19 cellular contexts compared by ENCODE assay signal in the genomic region with DNA sequence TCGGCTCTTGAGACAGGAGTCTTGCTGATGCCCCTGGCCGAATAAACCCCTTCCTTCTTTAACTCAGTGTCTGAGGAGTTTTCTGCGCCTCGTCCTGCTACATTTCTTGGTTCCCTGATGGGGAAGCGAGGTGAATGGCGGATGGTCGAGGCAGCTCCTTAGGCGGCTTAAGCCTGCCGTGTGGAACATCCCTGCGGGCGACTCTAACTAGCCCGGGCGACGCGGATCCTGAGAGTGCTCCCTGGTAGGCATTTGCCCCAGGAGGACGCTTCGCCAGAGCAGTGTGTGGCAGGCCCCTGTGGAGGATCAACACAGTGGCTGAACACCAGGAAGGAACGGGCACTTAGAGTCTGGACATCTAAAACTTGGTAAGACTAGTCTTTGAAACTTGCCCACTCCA. TPM values are rescaled to one million over a fixed set of nuclear protein-coding genes. Genes with fewer than 3 reads are reported as not detected.
DNase-seq lines count a peak whose midpoint lies in the region; ATAC-seq, FAIRE-seq and TF ChIP-seq lines count a peak whose summit lies in the region.
"Had no signal": no experiment of that assay in that cellular context is flagged by ENCODE, and none has a peak within 500 bp of the region (broad histone marks: within the 10 kb centered on the region; RNA-seq: fewer than 3 reads in every experiment).

No MANE protein-coding gene starts in this region.

- no peak overlapping the region for H3K4ac ChIP-seq in neuronal stem cell (ENCODE audit: low read length)

- TF ChIP-seq CTCF in right lobe of liver (IDR thresholded peaks at IDR 0.05) (no peak), HepG2 (CRISPR knock-in tag; IDR thresholded peaks at IDR 0.05) (no peak), WTC11 (IDR thresholded peaks at IDR 0.05) (no peak), foreskin keratinocyte (conservative IDR thresholded peaks at IDR 0.05) (no peak)

- no peaks in the 10 kb centered on the region for H3K79me2 ChIP-seq in HepG2 (ENCODE audit: insufficient read depth, low read length)

- no peak overlapping the region for H2BK12ac ChIP-seq in neuronal stem cell (ENCODE audit: low read length)

- H3K4me3 Mint-ChIP-seq in WTC11, result no peak overlapping the region
- H3K4me3 Mint-ChIP-seq: CD4-positive, alpha-beta T cell; GM23338 had no signal

- H2AK5ac ChIP-seq in neuronal stem cell (ENCODE audit: low read depth, low read length), result no peak overlapping the region

- H3K27ac Mint-ChIP-seq in WTC11, result 0 out of 2 replicates have a peak overlapping the region, but pooled peaks have one; percentile 52
- H3K27ac Mint-ChIP-seq: CD4-positive, alpha-beta T cell had no signal

- H3K27me3 ChIP-seq in right lobe of liver, result no peaks in the 10 kb centered on the region
- no peaks in the 10 kb centered on the region for H3K27me3 ChIP-seq in HepG2 (ENCODE audit: control insufficient read depth in 1 of 2, insufficient read depth in 2 of 2, low read length in 2 of 2)
- H3K27me3 ChIP-seq in neuronal stem cell (ENCODE audit: control insufficient read depth in 3 of 3, insufficient read depth in 3 of 3, low read depth in 1 of 3, low read length in 3 of 3), result no peaks in the 10 kb centered on the region
- no peaks in the 10 kb centered on the region for H3K27me3 ChIP-seq in foreskin keratinocyte

- no peak overlapping the region for H3K4me2 ChIP-seq in HepG2 (ENCODE audit: low read depth, low read length)
- no peak overlapping the region for H3K4me2 ChIP-seq in neuronal stem cell (ENCODE audit: insufficient read depth, low read length, poor library complexity, severe bottlenecking)

- H2BK5ac ChIP-seq in neuronal stem cell (ENCODE audit: low read length), result peak overlapping the region; percentile 24

- H2BK120ac ChIP-seq in neuronal stem cell (ENCODE audit: low read depth, low read length), result no peak overlapping the region

- peak overlapping the region; percentile 43 for H2BK15ac ChIP-seq in neuronal stem cell (ENCODE audit: low read length)

- peaks cover 44% of the 10 kb centered on the region for H3K4me1 Mint-ChIP-seq in WTC11

- H3K4me3 ChIP-seq in right lobe of liver (no peak overlapping the region), HepG2 (replicated peaks in 1 of 3; ENCODE audit: insufficient read depth in 1 of 3, low read depth in 2 of 3, low read length in 3 of 3) (no peak overlapping the region), neuronal stem cell (ENCODE audit: low read length in 2 of 2) (no peak overlapping the region)
- H3K4me3 ChIP-seq: GM23338 had no signal

- no peak for FAIRE-seq in HepG2 (lab: Jason Lieb, UNC)
- FAIRE-seq: A204.1, D721Med, G401.6, GM12891, GM18507 had no signal

- H3K18ac ChIP-seq in neuronal stem cell (ENCODE audit: low read length), result no peak overlapping the region

- H4K91ac ChIP-seq in neuronal stem cell (ENCODE audit: low read depth, low read length, poor library complexity), result no peak overlapping the region

- peak overlapping the region; percentile 43 for H3K23ac ChIP-seq in neuronal stem cell (ENCODE audit: low read depth, low read length, poor library complexity)

- intact Hi-C loops in right lobe of liver (cut with DNase I), result no loop called here
- intact Hi-C loops in HepG2 (cut with micrococcal nuclease; ENCODE audit: unreplicated experiment), result no loop called here

- no peaks in the 10 kb centered on the region for H4K20me1 ChIP-seq in HepG2 (ENCODE audit: insufficient read depth, low read length)

- no peak overlapping the region for H3K9ac ChIP-seq in HepG2 (ENCODE audit: insufficient read depth, low read depth, low read length)
- no peak overlapping the region for H3K9ac ChIP-seq in neuronal stem cell (ENCODE audit: low read depth, low read length, poor library complexity)

- H2AFZ ChIP-seq in HepG2 (ENCODE audit: low read length) (no peak overlapping the region), neuronal stem cell (ENCODE audit: low read length) (no peak overlapping the region)
- H2AFZ ChIP-seq: GM23338 had no signal

- H3K79me1 ChIP-seq in neuronal stem cell (ENCODE audit: low read depth, low read length), result no peaks in the 10 kb centered on the region

- H3K4me1 ChIP-seq in right lobe of liver, result peaks cover 0 to 16% (median 1%) of the 10 kb centered on the region in 4 donors
- H3K4me1 ChIP-seq in HepG2 (ENCODE audit: insufficient read depth, low read length), result peaks cover 32% of the 10 kb centered on the region
- peaks cover 15 to 25% of the 10 kb centered on the region in 2 donors for H3K4me1 ChIP-seq in neuronal stem cell (ENCODE audit: control insufficient read depth in 2 of 2, insufficient read depth in 1 of 2, low read depth in 1 of 2, low read length in 2 of 2)
- H3K4me1 ChIP-seq in foreskin keratinocyte, result no peaks in the 10 kb centered on the region

- no peak for ATAC-seq in right lobe of liver
- no peak for ATAC-seq in HepG2
- ATAC-seq in WTC11, result no peak
- ATAC-seq in foreskin keratinocyte, result no peak
- ATAC-seq: GM23338, HCT116 had no signal

- TF ChIP-seq EP300 in HepG2 (IDR thresholded peaks at IDR 0.05; ENCODE audit: low read depth in 2 of 2, low read length in 2 of 2) (no peak), HepG2 (CRISPR knock-in tag; IDR thresholded peaks at IDR 0.05; ENCODE audit: borderline replicate concordance) (no peak)

- BruUV-seq in HepG2 (replicated peaks; lab: Mats Ljungman, UMichigan), result no TSS peak

- no peak overlapping the region for H4K8ac ChIP-seq in neuronal stem cell (ENCODE audit: low read depth, low read length)

- no peaks in the 10 kb centered on the region for H3K9me3 Mint-ChIP-seq in WTC11
- H3K9me3 Mint-ChIP-seq: CD4-positive, alpha-beta T cell had no signal

- 94% methylated on average over 12 of the region's 18 CpGs for WGBS in right lobe of liver (ENCODE audit: insufficient coverage, low coverage, low lambda C conversion rate, missing lambda C conversion rate)
- WGBS in HepG2 (ENCODE audit: low lambda C conversion rate), result 98% methylated on average over 18 of the region's 18 CpGs
- whole genome bisulfite sequencing in neuronal stem cell (ENCODE audit: extremely low coverage in 2 of 2, insufficient read length in 2 of 2, insufficient replicate concordance in 1 of 2), 2 donors, result no CpG with 5 or more reads among the region's 18 CpGs

- POLR2A ChIA-PET in HepG2 (lab: Yijun Ruan, JAX) (no interaction called here), WTC11 (lab: Charles Lee) (no interaction called here)

- peaks cover under 1% of the 10 kb centered on the region; the same call in 1 of the 2 replicates for H3K36me3 Mint-ChIP-seq in WTC11

- CTCF ChIA-PET in HepG2 (lab: Yijun Ruan, JAX; ENCODE audit: low intra/inter-chr PET ratio, low total read pairs), result no interaction called here
- CTCF ChIA-PET in WTC11 (lab: Charles Lee), result no interaction called here

- H3K9me3 ChIP-seq in right lobe of liver, result no peaks in the 10 kb centered on the region
- no peaks in the 10 kb centered on the region for H3K9me3 ChIP-seq in HepG2 (ENCODE audit: low read length)
- no peaks in the 10 kb centered on the region for H3K9me3 ChIP-seq in neuronal stem cell (replicated peaks in 1 of 2; ENCODE audit: control insufficient read depth in 2 of 2, insufficient read depth in 1 of 2, low read depth in 1 of 2, low read length in 2 of 2)
- H3K9me3 ChIP-seq: Caco-2 had no signal

- no peak for TF ChIP-seq POLR2A in right lobe of liver (IDR thresholded peaks at IDR 0.05)
- no peak for TF ChIP-seq POLR2A in HepG2 (IDR thresholded peaks at IDR 0.05; ENCODE audit: insufficient read depth in 1 of 2, low read depth in 2 of 2, low read length in 2 of 2)

- H3K27ac ChIP-seq in right lobe of liver (peak overlapping the region in 2 of 3 donors; percentile 13 to 74), HepG2 (ENCODE audit: extremely low read length, insufficient read depth, low read length) (no peak overlapping the region), neuronal stem cell (replicated peaks; ENCODE audit: low read length) (no peak overlapping the region), foreskin keratinocyte (no peak overlapping the region)
- H3K27ac ChIP-seq: C4-2B had no signal

- H3K36me3 ChIP-seq in right lobe of liver (no peaks in the 10 kb centered on the region), HepG2 (replicated peaks in 1 of 2; ENCODE audit: control insufficient read depth in 1 of 2, insufficient read depth in 2 of 2, low read length in 2 of 2) (no peaks in the 10 kb centered on the region), neuronal stem cell (replicated peaks in 1 of 2; ENCODE audit: control insufficient read depth in 2 of 2, insufficient read depth in 2 of 2, low read length in 2 of 2) (no peaks in the 10 kb centered on the region)

- DNase-seq in right lobe of liver (peak in 1 of 3 donors; percentile 41), HepG2 (ENCODE audit: low spot score) (no peak), WTC11 (ENCODE audit: low spot score) (no peak), neuronal stem cell (ENCODE audit: low spot score) (no peak), foreskin keratinocyte (no peak), NCI-H187 treated with DMSO at 0.1 percent for 48 hours (lab: John Stamatoyannopoulos, UW) (no peak)
- DNase-seq: ACHN; AML-193; Caco-2; CD4-positive, alpha-beta T cell; H7 had no signal

- in situ Hi-C loops in HepG2 (cut with HindIII; ENCODE audit: extremely low pct_ligation_motif_present, low pct_unique_long_range_greater_than_20kb), result no loop called here

- peak overlapping the region; percentile 71 for H3K14ac ChIP-seq in neuronal stem cell (ENCODE audit: low read length)

- H3K27me3 Mint-ChIP-seq in WTC11 (ENCODE audit: low read depth), result no peaks in the 10 kb centered on the region
- H3K27me3 Mint-ChIP-seq: CD4-positive, alpha-beta T cell had no signal

- TF ChIP-seq RAD21 in HepG2 (CRISPR knock-in tag; IDR thresholded peaks at IDR 0.05), result no peak

RNA-seq across cellular contexts. Expression of a gene that starts 12.0 kb away (rescaled TPM):
- total RNA-seq in right lobe of liver (10 to 100 TPM; 23.9 to 43.7 (median 36.8) TPM), HepG2 (2016; rRNA removed; fragmentation: Illumina TruSeq; extraction: Trizol) (43.7 and 69.6 TPM in 2 replicates), WTC11 (2021) (99.7 to 120 TPM (median 104 TPM) in 3 replicates), foreskin keratinocyte (94.3 and 98.0 TPM in 2 replicates)
- total RNA-seq in HepG2 (2016; cell fraction: cytosol; rRNA removed; fragmentation: Illumina TruSeq; extraction: Trizol; ENCODE audit: low read depth), result 115 and 125 TPM in 2 replicates
- total RNA-seq in HepG2 (2016; cell fraction: insoluble cytoplasmic fraction; rRNA removed; fragmentation: Illumina TruSeq; extraction: Trizol), result 33.6 and 74.6 TPM in 2 replicates
- total RNA-seq in HepG2 (2016; cell fraction: membrane; rRNA removed; fragmentation: Illumina TruSeq; extraction: Trizol), result 93.1 and 103 TPM in 2 replicates
- 48.0 and 55.0 TPM in 2 replicates for total RNA-seq in HepG2 (2016; cell fraction: nucleus; rRNA removed; fragmentation: Illumina TruSeq; extraction: Trizol)
- polyA plus RNA-seq in HepG2 (2011; rRNA removed) (61.4 and 68.6 TPM in 2 replicates), foreskin keratinocyte (53.5 and 55.4 TPM in 2 replicates)
- 64.7 and 70.1 TPM in 2 replicates for polyA plus RNA-seq in HepG2 (2011; cell fraction: cytosol; rRNA removed)
- polyA plus RNA-seq in HepG2 (2011; cell fraction: nucleus; rRNA removed), result 67.4 and 70.1 TPM in 2 replicates
- polyA plus RNA-seq in HepG2 (2012), result 41.3 and 63.8 TPM in 2 replicates
- polyA plus RNA-seq in HepG2 (2016; cell fraction: cytosol; fragmentation: Illumina TruSeq; extraction: Trizol; ENCODE audit: low read depth), result 21.4 and 23.9 TPM in 2 replicates
- 33.0 and 43.1 TPM in 2 replicates for polyA plus RNA-seq in HepG2 (2016; cell fraction: insoluble cytoplasmic fraction; fragmentation: Illumina TruSeq; extraction: Trizol; ENCODE audit: low read depth)
- polyA plus RNA-seq in HepG2 (2016; cell fraction: membrane; fragmentation: Illumina TruSeq; extraction: Trizol; ENCODE audit: low read depth), result 52.7 and 65.5 TPM in 2 replicates
- polyA plus RNA-seq in HepG2 (2016; cell fraction: nucleus; fragmentation: Illumina TruSeq; extraction: Trizol; ENCODE audit: insufficient read depth, low read depth), result 79.2 and 79.8 TPM in 2 replicates
- 43.5 and 157 TPM in 2 replicates for polyA minus RNA-seq in HepG2 (2011; rRNA and poly(A)+ RNA removed; ENCODE audit: low replicate concordance)
- 51.4 and 51.7 TPM in 2 replicates for polyA minus RNA-seq in HepG2 (2011; cell fraction: cytosol; rRNA and poly(A)+ RNA removed)
- polyA minus RNA-seq in HepG2 (2011; cell fraction: nucleus; rRNA and poly(A)+ RNA removed), result 43.1 and 44.5 TPM in 2 replicates
- polyA plus RNA-seq in neuronal stem cell (2013, experiment 1 of 2), result 55.9 TPM
- 55.0 TPM for polyA plus RNA-seq in neuronal stem cell (2013, experiment 2 of 2)

RNA-seq across cellular contexts. Expression of a gene that starts 13.2 kb away (rescaled TPM):
- total RNA-seq in right lobe of liver (10 to 100 TPM in 2 of 6 experiments, 1 to 10 TPM in 4; 7.1 to 10.6 (median 9.2) TPM), HepG2 (2016; rRNA removed; fragmentation: Illumina TruSeq; extraction: Trizol) (5.4 and 16.6 TPM in 2 replicates), WTC11 (2021) (32.6 to 39.3 TPM (median 34.1 TPM) in 3 replicates), foreskin keratinocyte (18.2 and 18.3 TPM in 2 replicates)
- 4.7 and 5.6 TPM in 2 replicates for total RNA-seq in HepG2 (2016; cell fraction: cytosol; rRNA removed; fragmentation: Illumina TruSeq; extraction: Trizol; ENCODE audit: low read depth)
- total RNA-seq in HepG2 (2016; cell fraction: insoluble cytoplasmic fraction; rRNA removed; fragmentation: Illumina TruSeq; extraction: Trizol), result 5.6 and 18.2 TPM in 2 replicates
- total RNA-seq in HepG2 (2016; cell fraction: membrane; rRNA removed; fragmentation: Illumina TruSeq; extraction: Trizol), result 7.9 and 9.1 TPM in 2 replicates
- 14.7 and 18.3 TPM in 2 replicates for total RNA-seq in HepG2 (2016; cell fraction: nucleus; rRNA removed; fragmentation: Illumina TruSeq; extraction: Trizol)
- polyA plus RNA-seq in HepG2 (2011; rRNA removed) (8.7 and 13.9 TPM in 2 replicates), foreskin keratinocyte (17.1 and 17.4 TPM in 2 replicates)
- polyA plus RNA-seq in HepG2 (2011; cell fraction: cytosol; rRNA removed), result 6.6 and 7.9 TPM in 2 replicates
- polyA plus RNA-seq in HepG2 (2011; cell fraction: nucleus; rRNA removed), result 25.6 and 27.8 TPM in 2 replicates
- 6.2 and 8.0 TPM in 2 replicates for polyA plus RNA-seq in HepG2 (2012)
- polyA plus RNA-seq in HepG2 (2016; cell fraction: cytosol; fragmentation: Illumina TruSeq; extraction: Trizol; ENCODE audit: low read depth), result 1.6 and 2.0 TPM in 2 replicates
- polyA plus RNA-seq in HepG2 (2016; cell fraction: insoluble cytoplasmic fraction; fragmentation: Illumina TruSeq; extraction: Trizol; ENCODE audit: low read depth), result 4.7 and 6.3 TPM in 2 replicates
- 4.0 and 4.6 TPM in 2 replicates for polyA plus RNA-seq in HepG2 (2016; cell fraction: membrane; fragmentation: Illumina TruSeq; extraction: Trizol; ENCODE audit: low read depth)
- polyA plus RNA-seq in HepG2 (2016; cell fraction: nucleus; fragmentation: Illumina TruSeq; extraction: Trizol; ENCODE audit: insufficient read depth, low read depth), result 31.8 and 35.4 TPM in 2 replicates
- 12.3 and 25.2 TPM in 2 replicates for polyA minus RNA-seq in HepG2 (2011; rRNA and poly(A)+ RNA removed; ENCODE audit: low replicate concordance)
- polyA minus RNA-seq in HepG2 (2011; cell fraction: cytosol; rRNA and poly(A)+ RNA removed), result 3.1 and 5.7 TPM in 2 replicates
- 4.0 and 6.5 TPM in 2 replicates for polyA minus RNA-seq in HepG2 (2011; cell fraction: nucleus; rRNA and poly(A)+ RNA removed)
- polyA plus RNA-seq in neuronal stem cell (2013, experiment 1 of 2), result 11.0 TPM
- 9.5 TPM for polyA plus RNA-seq in neuronal stem cell (2013, experiment 2 of 2)

RNA-seq across cellular contexts. Expression of a gene that starts 27.8 kb away (rescaled TPM):
- total RNA-seq in right lobe of liver (10 to 100 TPM; 21.4 to 58.6 (median 43.2) TPM), HepG2 (2016; rRNA removed; fragmentation: Illumina TruSeq; extraction: Trizol) (0.38 TPM in 1 of 2 replicates, not detected in the other), WTC11 (2021) (128 to 140 TPM (median 130 TPM) in 3 replicates), foreskin keratinocyte (161 and 162 TPM in 2 replicates)
- 0.61 and 0.71 TPM in 2 replicates for total RNA-seq in HepG2 (2016; cell fraction: cytosol; rRNA removed; fragmentation: Illumina TruSeq; extraction: Trizol; ENCODE audit: low read depth)
- 0.22 and 0.35 TPM in 2 replicates for total RNA-seq in HepG2 (2016; cell fraction: insoluble cytoplasmic fraction; rRNA removed; fragmentation: Illumina TruSeq; extraction: Trizol)
- 0.15 and 0.41 TPM in 2 replicates for total RNA-seq in HepG2 (2016; cell fraction: membrane; rRNA removed; fragmentation: Illumina TruSeq; extraction: Trizol)
- 0.41 and 0.65 TPM in 2 replicates for total RNA-seq in HepG2 (2016; cell fraction: nucleus; rRNA removed; fragmentation: Illumina TruSeq; extraction: Trizol)
- polyA plus RNA-seq in HepG2 (2011; rRNA removed) (0.30 and 0.34 TPM in 2 replicates), foreskin keratinocyte (190 and 192 TPM in 2 replicates)
- 0.13 and 0.21 TPM in 2 replicates for polyA plus RNA-seq in HepG2 (2011; cell fraction: cytosol; rRNA removed)
- polyA plus RNA-seq in HepG2 (2011; cell fraction: nucleus; rRNA removed), result 0.99 and 1.1 TPM in 2 replicates
- 0.24 and 0.55 TPM in 2 replicates for polyA plus RNA-seq in HepG2 (2012)
- 0.20 and 0.31 TPM in 2 replicates for polyA plus RNA-seq in HepG2 (2016; cell fraction: cytosol; fragmentation: Illumina TruSeq; extraction: Trizol; ENCODE audit: low read depth)
- 0.19 and 0.32 TPM in 2 replicates for polyA plus RNA-seq in HepG2 (2016; cell fraction: insoluble cytoplasmic fraction; fragmentation: Illumina TruSeq; extraction: Trizol; ENCODE audit: low read depth)
- 0.09 and 0.10 TPM in 2 replicates for polyA plus RNA-seq in HepG2 (2016; cell fraction: membrane; fragmentation: Illumina TruSeq; extraction: Trizol; ENCODE audit: low read depth)
- polyA plus RNA-seq in HepG2 (2016; cell fraction: nucleus; fragmentation: Illumina TruSeq; extraction: Trizol; ENCODE audit: insufficient read depth, low read depth), result 1.4 and 2.7 TPM in 2 replicates
- polyA minus RNA-seq in HepG2 (2011; rRNA and poly(A)+ RNA removed; ENCODE audit: low replicate concordance), result 0.32 and 43.8 TPM in 2 replicates
- 0.53 and 0.69 TPM in 2 replicates for polyA minus RNA-seq in HepG2 (2011; cell fraction: cytosol; rRNA and poly(A)+ RNA removed)
- 0.62 and 0.90 TPM in 2 replicates for polyA minus RNA-seq in HepG2 (2011; cell fraction: nucleus; rRNA and poly(A)+ RNA removed)
- polyA plus RNA-seq in neuronal stem cell (2013, experiment 1 of 2), result 34.6 TPM
- 35.8 TPM for polyA plus RNA-seq in neuronal stem cell (2013, experiment 2 of 2)

RNA-seq across cellular contexts. Expression of a gene that starts 35.5 kb away (rescaled TPM):
- total RNA-seq in right lobe of liver (10 to 100 TPM; 22.4 to 65.7 (median 49.1) TPM), HepG2 (2016; rRNA removed; fragmentation: Illumina TruSeq; extraction: Trizol) (79.1 and 106 TPM in 2 replicates), WTC11 (2021) (209 to 238 TPM (median 233 TPM) in 3 replicates), foreskin keratinocyte (96.0 and 120 TPM in 2 replicates)
- 11.8 and 17.5 TPM in 2 replicates for total RNA-seq in HepG2 (2016; cell fraction: cytosol; rRNA removed; fragmentation: Illumina TruSeq; extraction: Trizol; ENCODE audit: low read depth)
- 56.7 and 113 TPM in 2 replicates for total RNA-seq in HepG2 (2016; cell fraction: insoluble cytoplasmic fraction; rRNA removed; fragmentation: Illumina TruSeq; extraction: Trizol)
- 21.7 and 29.6 TPM in 2 replicates for total RNA-seq in HepG2 (2016; cell fraction: membrane; rRNA removed; fragmentation: Illumina TruSeq; extraction: Trizol)
- total RNA-seq in HepG2 (2016; cell fraction: nucleus; rRNA removed; fragmentation: Illumina TruSeq; extraction: Trizol), result 78.9 and 79.0 TPM in 2 replicates
- polyA plus RNA-seq in HepG2 (2011; rRNA removed) (26.2 and 30.4 TPM in 2 replicates), foreskin keratinocyte (97.9 and 113 TPM in 2 replicates)
- 9.4 and 12.5 TPM in 2 replicates for polyA plus RNA-seq in HepG2 (2011; cell fraction: cytosol; rRNA removed)
- 220 and 271 TPM in 2 replicates for polyA plus RNA-seq in HepG2 (2011; cell fraction: nucleus; rRNA removed)
- polyA plus RNA-seq in HepG2 (2012), result 52.9 and 58.7 TPM in 2 replicates
- 12.1 and 13.2 TPM in 2 replicates for polyA plus RNA-seq in HepG2 (2016; cell fraction: cytosol; fragmentation: Illumina TruSeq; extraction: Trizol; ENCODE audit: low read depth)
- polyA plus RNA-seq in HepG2 (2016; cell fraction: insoluble cytoplasmic fraction; fragmentation: Illumina TruSeq; extraction: Trizol; ENCODE audit: low read depth), result 72.8 and 96.9 TPM in 2 replicates
- polyA plus RNA-seq in HepG2 (2016; cell fraction: membrane; fragmentation: Illumina TruSeq; extraction: Trizol; ENCODE audit: low read depth), result 17.7 and 23.3 TPM in 2 replicates
- 226 and 281 TPM in 2 replicates for polyA plus RNA-seq in HepG2 (2016; cell fraction: nucleus; fragmentation: Illumina TruSeq; extraction: Trizol; ENCODE audit: insufficient read depth, low read depth)
- 23.1 and 63.7 TPM in 2 replicates for polyA minus RNA-seq in HepG2 (2011; rRNA and poly(A)+ RNA removed; ENCODE audit: low replicate concordance)
- polyA minus RNA-seq in HepG2 (2011; cell fraction: cytosol; rRNA and poly(A)+ RNA removed), result 17.7 and 23.7 TPM in 2 replicates
- 55.4 and 59.5 TPM in 2 replicates for polyA minus RNA-seq in HepG2 (2011; cell fraction: nucleus; rRNA and poly(A)+ RNA removed)
- 97.6 TPM for polyA plus RNA-seq in neuronal stem cell (2013, experiment 1 of 2)
- 99.4 TPM for polyA plus RNA-seq in neuronal stem cell (2013, experiment 2 of 2)

RNA-seq across cellular contexts. Expression of a gene that starts 50.2 kb away (rescaled TPM):
- total RNA-seq in right lobe of liver (1 to 10 TPM; 1.0 to 3.4 (median 2.1) TPM), HepG2 (2016; rRNA removed; fragmentation: Illumina TruSeq; extraction: Trizol) (2.8 and 3.3 TPM in 2 replicates), WTC11 (2021) (3.9 to 4.8 TPM (median 4.6 TPM) in 3 replicates), foreskin keratinocyte (1.9 and 2.0 TPM in 2 replicates)
- total RNA-seq in HepG2 (2016; cell fraction: cytosol; rRNA removed; fragmentation: Illumina TruSeq; extraction: Trizol; ENCODE audit: low read depth), result 1.7 and 2.1 TPM in 2 replicates
- 2.5 and 3.0 TPM in 2 replicates for total RNA-seq in HepG2 (2016; cell fraction: insoluble cytoplasmic fraction; rRNA removed; fragmentation: Illumina TruSeq; extraction: Trizol)
- total RNA-seq in HepG2 (2016; cell fraction: membrane; rRNA removed; fragmentation: Illumina TruSeq; extraction: Trizol), result 1.7 and 2.0 TPM in 2 replicates
- total RNA-seq in HepG2 (2016; cell fraction: nucleus; rRNA removed; fragmentation: Illumina TruSeq; extraction: Trizol), result 2.3 TPM in 2 replicates
- polyA plus RNA-seq in HepG2 (2011; rRNA removed) (0.65 and 1.3 TPM in 2 replicates), foreskin keratinocyte (2.0 and 2.1 TPM in 2 replicates)
- 0.65 and 1.2 TPM in 2 replicates for polyA plus RNA-seq in HepG2 (2011; cell fraction: cytosol; rRNA removed)
- 2.0 and 2.5 TPM in 2 replicates for polyA plus RNA-seq in HepG2 (2011; cell fraction: nucleus; rRNA removed)
- polyA plus RNA-seq in HepG2 (2012), result 0.96 and 1.6 TPM in 2 replicates
- polyA plus RNA-seq in HepG2 (2016; cell fraction: cytosol; fragmentation: Illumina TruSeq; extraction: Trizol; ENCODE audit: low read depth), result 0.41 and 0.42 TPM in 2 replicates
- polyA plus RNA-seq in HepG2 (2016; cell fraction: insoluble cytoplasmic fraction; fragmentation: Illumina TruSeq; extraction: Trizol; ENCODE audit: low read depth), result 1.9 and 2.3 TPM in 2 replicates
- 0.65 and 0.74 TPM in 2 replicates for polyA plus RNA-seq in HepG2 (2016; cell fraction: membrane; fragmentation: Illumina TruSeq; extraction: Trizol; ENCODE audit: low read depth)
- 1.0 and 1.5 TPM in 2 replicates for polyA plus RNA-seq in HepG2 (2016; cell fraction: nucleus; fragmentation: Illumina TruSeq; extraction: Trizol; ENCODE audit: insufficient read depth, low read depth)
- polyA minus RNA-seq in HepG2 (2011; rRNA and poly(A)+ RNA removed; ENCODE audit: low replicate concordance), result 5.4 and 9.8 TPM in 2 replicates
- 0.89 and 1.7 TPM in 2 replicates for polyA minus RNA-seq in HepG2 (2011; cell fraction: cytosol; rRNA and poly(A)+ RNA removed)
- 6.2 and 7.6 TPM in 2 replicates for polyA minus RNA-seq in HepG2 (2011; cell fraction: nucleus; rRNA and poly(A)+ RNA removed)
- polyA plus RNA-seq in neuronal stem cell (2013, experiment 1 of 2), result 1.1 TPM
- polyA plus RNA-seq in neuronal stem cell (2013, experiment 2 of 2), result 1.0 TPM

Comparison
In these comparisons a context has a peak if more than half of its experiments do, and no peak if none do; other contexts are left out.
1. H3K27ac ChIP-seq: peak in right lobe of liver (2 of 3); none in HepG2 (single experiment), neuronal stem cell (single experiment) and foreskin keratinocyte (single experiment).
2. RNA of a gene that starts 27.8 kb away (total RNA-seq): 161 to 162 TPM in foreskin keratinocyte, 128 to 140 TPM in WTC11 and 21.4 to 58.6 TPM in right lobe of liver; 0.15 to 0.71 TPM in HepG2; every median in the first group is over 10 times any median in the second.